ENCODE assay signal across 8 cellular contexts in the genomic region with DNA sequence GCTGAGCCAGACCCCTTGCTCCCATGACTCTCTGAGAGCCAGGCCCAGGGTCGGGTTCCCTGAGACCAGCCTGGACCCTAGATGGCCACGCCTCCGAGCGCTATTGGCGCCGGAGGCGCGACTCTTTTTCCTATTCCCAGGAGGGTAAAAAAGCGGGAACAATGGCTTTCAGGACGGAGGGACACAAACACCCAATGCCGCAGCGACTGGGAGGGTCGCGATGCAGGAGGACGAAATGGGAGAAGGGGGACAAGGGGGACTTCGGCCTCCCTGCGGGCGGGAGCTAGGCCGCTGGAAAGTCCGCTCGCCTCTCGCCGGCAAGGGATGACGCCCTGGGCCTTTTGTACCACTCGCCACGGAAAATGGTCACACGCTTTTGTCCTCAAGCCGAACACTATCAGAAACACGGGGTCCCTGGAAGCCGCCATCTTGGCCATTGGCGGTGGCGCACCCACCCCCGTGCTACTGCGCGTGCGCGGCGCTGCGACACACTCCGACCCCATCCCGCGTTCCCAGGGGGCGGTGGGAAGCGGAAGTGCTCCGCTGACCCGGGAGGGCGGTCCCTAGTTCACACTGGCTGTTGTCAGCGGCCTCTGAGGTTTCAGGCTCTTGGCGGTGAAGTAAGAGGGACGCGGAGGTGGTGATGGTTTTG.
A peak's percentile ranks its signal among the peaks of the same experiment; 100 is the strongest.
DNase-seq lines count a peak whose midpoint lies in the region; ATAC-seq and TF ChIP-seq lines count a peak whose summit lies in the region.

No MANE protein-coding gene starts in this region.

- H3K4me2 ChIP-seq in BLaER1 = peak overlapping the region; percentile 82

- peaks cover 23% of the 10 kb centered on the region for H3K36me3 ChIP-seq in BLaER1
- peaks cover 0 to 2% (median under 1%) of the 10 kb centered on the region in 4 donors for H3K36me3 ChIP-seq in liver (ENCODE audit: control insufficient read depth in 4 of 4, insufficient read depth in 3 of 4, low read depth in 1 of 4, low read length in 3 of 4)

- WGBS in liver = under 1% methylated on average over 51 of the region's 51 CpGs

- TF ChIP-seq CTCF in liver (IDR thresholded peaks at IDR 0.05; ENCODE audit: low read depth, low read length, missing input control) = no peak

- H3K4me1 ChIP-seq in BLaER1 (peaks cover 23% of the 10 kb centered on the region), liver (ENCODE audit: control insufficient read depth in 4 of 4, insufficient read depth in 4 of 4, low read length in 3 of 4) (peaks cover 0 to 13% (median 2%) of the 10 kb centered on the region in 4 donors)

- peak overlapping the region; percentile 71 for H3K4me3 ChIP-seq in BLaER1
- peak overlapping the region; percentile 65 to 77 (median 65) for H3K4me3 ChIP-seq in liver (ENCODE audit: low read depth in 1 of 3, low read length in 3 of 3)

- peaks cover 7% of the 10 kb centered on the region; the same call in 1 of the 2 replicates for H3K9me3 ChIP-seq in BLaER1
- H3K9me3 ChIP-seq in liver (ENCODE audit: control insufficient read depth in 4 of 4, low read length in 3 of 4) = no peaks in the 10 kb centered on the region

- H3K9ac ChIP-seq in BLaER1 (peak overlapping the region; percentile 74), liver (ENCODE audit: low read depth in 1 of 2, low read length in 2 of 2) (peak overlapping the region; percentile 36 to 56)

- TF ChIP-seq RAD21 in liver (IDR thresholded peaks at IDR 0.05) = peak in 1 of 2 donors; percentile 21

- peak; percentile 74 for DNase-seq in GM19238 (ENCODE audit: insufficient read length, low spot score)
- DNase-seq in NCI-H526 treated with DMSO at 0.1 percent for 48 hours (lab: John Stamatoyannopoulos, UW) = peak; percentile 17
- DNase-seq in activated CD4-positive, alpha-beta T cell treated with anti-CD3 and anti-CD28 coated beads, Interleukin-2, amount 50 U/mL, for 24 hours (ENCODE audit: low read depth in 1 of 2, low spot score in 1 of 2) = peak; percentile 63 to 77
- peak; percentile 83 for DNase-seq in dermis blood vessel endothelial cell
- peak; percentile 82 for DNase-seq in stimulated activated CD4-positive, alpha-beta T cell treated with anti-CD3 and anti-CD28 coated beads, Interleukin-4, amount 100 ng/mL, for 1 hour

- ATAC-seq in HG03432 (IDR thresholded peaks at IDR 0.05; ENCODE audit: unreplicated experiment) = peak; percentile 98

- H3K27me3 ChIP-seq in BLaER1 = no peaks in the 10 kb centered on the region
- H3K27me3 ChIP-seq in liver (ENCODE audit: control insufficient read depth in 4 of 4, insufficient read depth in 4 of 4, low read length in 3 of 4) = no peaks in the 10 kb centered on the region

- H3K27ac ChIP-seq in BLaER1 (peak overlapping the region; percentile 83), liver (ENCODE audit: low read depth in 1 of 2, low read length in 2 of 2) (peak overlapping the region; percentile 85 to 88)

- H4K20me1 ChIP-seq in BLaER1 = no peaks in the 10 kb centered on the region

TF ChIP-seq in liver, 16 proteins besides CTCF, POLR2A, EP300 and RAD21:
- TF ChIP-seq, protein P1, sequence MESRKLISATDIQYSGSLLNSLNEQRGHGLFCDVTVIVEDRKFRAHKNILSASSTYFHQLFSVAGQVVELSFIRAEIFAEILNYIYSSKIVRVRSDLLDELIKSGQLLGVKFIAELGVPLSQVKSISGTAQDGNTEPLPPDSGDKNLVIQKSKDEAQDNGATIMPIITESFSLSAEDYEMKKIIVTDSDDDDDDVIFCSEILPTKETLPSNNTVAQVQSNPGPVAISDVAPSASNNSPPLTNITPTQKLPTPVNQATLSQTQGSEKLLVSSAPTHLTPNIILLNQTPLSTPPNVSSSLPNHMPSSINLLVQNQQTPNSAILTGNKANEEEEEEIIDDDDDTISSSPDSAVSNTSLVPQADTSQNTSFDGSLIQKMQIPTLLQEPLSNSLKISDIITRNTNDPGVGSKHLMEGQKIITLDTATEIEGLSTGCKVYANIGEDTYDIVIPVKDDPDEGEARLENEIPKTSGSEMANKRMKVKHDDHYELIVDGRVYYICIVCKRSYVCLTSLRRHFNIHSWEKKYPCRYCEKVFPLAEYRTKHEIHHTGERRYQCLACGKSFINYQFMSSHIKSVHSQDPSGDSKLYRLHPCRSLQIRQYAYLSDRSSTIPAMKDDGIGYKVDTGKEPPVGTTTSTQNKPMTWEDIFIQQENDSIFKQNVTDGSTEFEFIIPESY (IDR thresholded peaks at IDR 0.05) = no peak
- TF ChIP-seq EGR1 (IDR thresholded peaks at IDR 0.05; ENCODE audit: low read depth in 2 of 2) = no peak
- peak; percentile 27 to 28 for TF ChIP-seq RXRA (IDR thresholded peaks at IDR 0.05)
- TF ChIP-seq GABPA (IDR thresholded peaks at IDR 0.05 in 1 of 2, conservative IDR thresholded peaks at IDR 0.05 in 1 of 2) = peak in 1 of 2 donors; percentile 86
- TF ChIP-seq JUND (IDR thresholded peaks at IDR 0.05) = no peak
- TF ChIP-seq YY1 (IDR thresholded peaks at IDR 0.05) = peak; percentile 98
- TF ChIP-seq SP1 (IDR thresholded peaks at IDR 0.05) = no peak
- TF ChIP-seq, protein P2, sequence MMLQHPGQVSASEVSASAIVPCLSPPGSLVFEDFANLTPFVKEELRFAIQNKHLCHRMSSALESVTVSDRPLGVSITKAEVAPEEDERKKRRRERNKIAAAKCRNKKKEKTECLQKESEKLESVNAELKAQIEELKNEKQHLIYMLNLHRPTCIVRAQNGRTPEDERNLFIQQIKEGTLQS (IDR thresholded peaks at IDR 0.05) = no peak
- TF ChIP-seq HNF4A (conservative IDR thresholded peaks at IDR 0.05) = peak; percentile 15 to 50
- TF ChIP-seq NR2F2 (IDR thresholded peaks at IDR 0.05) = peak; percentile 36

Comparison
In these comparisons a context has a peak if more than half of its experiments do, and no peak if none do; other contexts are left out.
1. Peak in every context shown above with its lines: DNase-seq, ATAC-seq, H3K4me3 ChIP-seq and H3K27ac ChIP-seq.
2. DNase-seq: peak in every context shown above with its lines; median percentile 83 in dermis blood vessel endothelial cell; 82 in stimulated activated CD4-positive, alpha-beta T cell treated with anti-CD3 and anti-CD28 coated beads, Interleukin-4, amount 100 ng/mL, for 1 hour; 74 in GM19238; 70 in activated CD4-positive, alpha-beta T cell treated with anti-CD3 and anti-CD28 coated beads, Interleukin-2, amount 50 U/mL, for 24 hours; 17 in NCI-H526 treated with DMSO at 0.1 percent for 48 hours.